Comparison of ENCODE assay signal across 26 cellular contexts in genomic region chr5:36788365-36788764, GRCh38.
DNase-seq lines count a peak whose midpoint lies in the region; ATAC-seq, FAIRE-seq and TF ChIP-seq lines count a peak whose summit lies in the region.
"Had no signal": no experiment of that assay in that cellular context is flagged by ENCODE, and none has a peak within 500 bp of the region (broad histone marks: within the 10 kb centered on the region; RNA-seq: fewer than 3 reads in every experiment).

No MANE protein-coding gene starts in this region.

- no peak overlapping the region for H3K4me3 Mint-ChIP-seq in neural progenitor cell
- H3K4me3 Mint-ChIP-seq: CD4-positive, CD25-positive, alpha-beta regulatory T cell; IgD-negative memory B cell had no signal

- H3K9me3 Mint-ChIP-seq in neural progenitor cell = no peaks in the 10 kb centered on the region
- H3K9me3 Mint-ChIP-seq: IgD-negative memory B cell had no signal

- H3K4me2 ChIP-seq in neural progenitor cell = no peak overlapping the region
- H3K4me2 ChIP-seq: KMS-11, SK-N-SH had no signal

- no peaks in the 10 kb centered on the region for H3F3A ChIP-seq in neural progenitor cell (ENCODE audit: low read depth)

- H3K27me3 Mint-ChIP-seq in neural progenitor cell (ENCODE audit: insufficient read depth, low read depth) = peaks cover 2% of the 10 kb centered on the region

- no peak overlapping the region for H3K27ac ChIP-seq in neural progenitor cell
- H3K27ac ChIP-seq in upper lobe of right lung = no peak overlapping the region
- H3K27ac ChIP-seq: KMS-11 had no signal

- no peaks in the 10 kb centered on the region for H3K79me2 ChIP-seq in neural progenitor cell (ENCODE audit: low read depth)

- peaks cover 6% of the 10 kb centered on the region for H3K4me1 Mint-ChIP-seq in neural progenitor cell
- H3K4me1 Mint-ChIP-seq: CD4-positive, CD25-positive, alpha-beta regulatory T cell; IgD-negative memory B cell had no signal

- H3K4me3 ChIP-seq in bronchial epithelial cell (ENCODE audit: low read depth, low read length) = no peak overlapping the region
- H3K4me3 ChIP-seq in neural progenitor cell = no peak overlapping the region
- no peak overlapping the region for H3K4me3 ChIP-seq in upper lobe of right lung

- no peaks in the 10 kb centered on the region for H4K20me1 ChIP-seq in neural progenitor cell (ENCODE audit: low read depth)

- no peaks in the 10 kb centered on the region for H3K27me3 ChIP-seq in bronchial epithelial cell (ENCODE audit: control insufficient read depth, insufficient read depth, low read length)
- H3K27me3 ChIP-seq in neural progenitor cell = no peaks in the 10 kb centered on the region
- H3K27me3 ChIP-seq in upper lobe of right lung = no peaks in the 10 kb centered on the region
- H3K27me3 ChIP-seq: BE2C had no signal

- H3K9ac ChIP-seq in neural progenitor cell = no peak overlapping the region
- H3K9ac ChIP-seq: KMS-11, SK-N-SH had no signal

- TF ChIP-seq POLR2A in GM12892 (IDR thresholded peaks at IDR 0.05; ENCODE audit: low read depth, low read length) = no peak

- no peak for TF ChIP-seq CTCF in bronchial epithelial cell (IDR thresholded peaks at IDR 0.05; ENCODE audit: insufficient read depth, low read length, severe bottlenecking)
- TF ChIP-seq CTCF in neural progenitor cell (IDR thresholded peaks at IDR 0.05) = no peak
- TF ChIP-seq CTCF in upper lobe of right lung (IDR thresholded peaks at IDR 0.05) = no peak

- no peak for ATAC-seq in upper lobe of right lung
- ATAC-seq: PC-3 had no signal

- H3K4me1 ChIP-seq in neural progenitor cell (no peaks in the 10 kb centered on the region), upper lobe of right lung (no peaks in the 10 kb centered on the region)
- H3K4me1 ChIP-seq: BE2C had no signal

- DNase-seq in NCI-H2171 treated with DMSO at 0.1 percent for 48 hours (lab: John Stamatoyannopoulos, UW) = peak; percentile 37
- DNase-seq in NCI-H2171 (lab: John Stamatoyannopoulos, UW) = no peak
- DNase-seq in bronchial epithelial cell (ENCODE audit: low read depth) = no peak
- DNase-seq in neural progenitor cell (ENCODE audit: low spot score) = no peak
- no peak for DNase-seq in upper lobe of right lung
- no peak for DNase-seq in NK-92 (lab: John Stamatoyannopoulos, UW; ENCODE audit: unreplicated experiment)
- DNase-seq in GM12892 (ENCODE audit: insufficient read length) = no peak
- DNase-seq: 8988T; ACHN; BE2C; CD4-positive, CD25-positive, alpha-beta regulatory T cell; GOT3; HCEC 1CT; NCI-H1048; NCI-H1417 treated with DMSO at 0.1 percent for 48 hours; NCI-H1694 treated with DMSO at 0.1 percent for 48 hours; NCI-H2081; NCI-H2227 treated with DMSO at 0.1 percent for 48 hours; NCI-H748 treated with DMSO at 0.1 percent for 48 hours; NK-92 treated with Interleukin-12 subunit alpha and Interleukin-12 subunit beta, amount 100 ng/mL, for 24 hours; PC-3; SK-N-SH; SW 1271 had no signal

- FAIRE-seq in bronchial epithelial cell (lab: Jason Lieb, UNC) (peak; percentile 58), GM12892 (lab: Jason Lieb, UNC) (no peak)
- FAIRE-seq: G401.6 had no signal

- H3K36me3 Mint-ChIP-seq in neural progenitor cell = peaks cover 2% of the 10 kb centered on the region
- H3K36me3 Mint-ChIP-seq: CD4-positive, CD25-positive, alpha-beta regulatory T cell; IgD-negative memory B cell had no signal

- H3K9me3 ChIP-seq in neural progenitor cell (ENCODE audit: low read depth) (no peaks in the 10 kb centered on the region), upper lobe of right lung (no peaks in the 10 kb centered on the region)
- H3K9me3 ChIP-seq: BE2C, SK-N-SH had no signal

- H3K36me3 ChIP-seq in bronchial epithelial cell (ENCODE audit: control insufficient read depth, insufficient read depth, low read length) = no peaks in the 10 kb centered on the region
- no peaks in the 10 kb centered on the region for H3K36me3 ChIP-seq in neural progenitor cell
- H3K36me3 ChIP-seq in upper lobe of right lung = no peaks in the 10 kb centered on the region
- H3K36me3 ChIP-seq: BE2C had no signal

- H3K27ac Mint-ChIP-seq in neural progenitor cell = peak overlapping the region; percentile 16
- H3K27ac Mint-ChIP-seq: CD4-positive, CD25-positive, alpha-beta regulatory T cell; IgD-negative memory B cell had no signal

- intact Hi-C loops in upper lobe of right lung (cut with DNase I) = no loop called here

- no peak overlapping the region for H2AFZ ChIP-seq in neural progenitor cell (replicated peaks)
